Comparison of ENCODE assay signal across 33 cellular contexts in genomic region chr17:38317081-38317480, GRCh38. TPM values are rescaled to one million over a fixed set of nuclear protein-coding genes. Genes with fewer than 3 reads are reported as not detected.
"Had no signal": no experiment of that assay in that cellular context is flagged by ENCODE, and none has a peak within 500 bp of the region (broad histone marks: within the 10 kb centered on the region; RNA-seq: fewer than 3 reads in every experiment).

No MANE protein-coding gene starts in this region.

- H3K9ac ChIP-seq: parathyroid adenoma had no signal

- H3K4me3 Mint-ChIP-seq: activated CD4-positive, alpha-beta memory T cell treated with anti-CD3 and anti-CD28 coated beads for 36 hours; activated CD4-positive, alpha-beta T cell treated with anti-CD3 and anti-CD28 coated beads, Interleukin-2, amount 10 ng/mL, durations not matched to agents 24 days and 14 days; activated naive CD8-positive, alpha-beta T cell treated with anti-CD3 and anti-CD28 coated beads for 36 hours; naive thymus-derived CD4-positive, alpha-beta T cell; stimulated activated naive B cell treated with anti-CD40 and anti-IgM and Interleukin-4, amounts not matched to agents 10 μg/mL and 1 μg/mL and 100 μg/mL, for 72 hours; T-helper 17 cell had no signal

- FAIRE-seq: frontal cortex had no signal

- ATAC-seq: body of pancreas; left cardiac atrium; left ventricle myocardium superior; naive thymus-derived CD4-positive, alpha-beta T cell; stimulated activated naive B cell treated with anti-CD40 and anti-IgM and Interleukin-4, amounts not matched to agents 10 μg/mL and 1 μg/mL and 100 μg/mL, for 72 hours; T-helper 17 cell had no signal

- H3K27ac ChIP-seq: adrenal gland, body of pancreas, coronary artery, esophagus squamous epithelium, parathyroid adenoma, right atrium auricular region, stomach, thyroid gland, upper lobe of left lung, vagina, WERI-Rb-1 had no signal

- H3K79me2 ChIP-seq: parathyroid adenoma had no signal

- H3K4me1 Mint-ChIP-seq: activated naive CD8-positive, alpha-beta T cell treated with anti-CD3 and anti-CD28 coated beads for 36 hours; T-helper 17 cell had no signal

- DNase-seq: activated CD4-positive, alpha-beta memory T cell treated with anti-CD3 and anti-CD28 coated beads for 36 hours; activated CD4-positive, alpha-beta T cell treated with anti-CD3 and anti-CD28 coated beads, Interleukin-2, amount 10 ng/mL, durations not matched to agents 24 days and 14 days; activated CD4-positive, CD25-positive, alpha-beta regulatory T cell treated with anti-CD3 and anti-CD28 coated beads, Interleukin-2, amount 50 U/mL, for 72 hours; activated naive CD4-positive, alpha-beta T cell; activated naive CD8-positive, alpha-beta T cell treated with anti-CD3 and anti-CD28 coated beads for 36 hours; activated T-cell treated with anti-CD3 and anti-CD28 coated beads, Interleukin-2, amount 50 U/mL, for 48 hours; adrenal gland; aorta; body of pancreas; effector memory CD4-positive, alpha-beta T cell; esophagus squamous epithelium; left cardiac atrium; left ventricle myocardium superior; midbrain; naive thymus-derived CD4-positive, alpha-beta T cell; stimulated activated CD4-positive, alpha-beta T cell treated with anti-CD3 and anti-CD28 coated beads, Interleukin-1b, Interleukin-23, amount 100 ng/mL, for 48 hours; stimulated activated naive B cell treated with anti-CD40 and anti-IgM and Interleukin-4, amounts not matched to agents 10 μg/mL and 1 μg/mL and 100 μg/mL, for 72 hours; stomach; T-helper 17 cell; T1000; thyroid gland; upper lobe of left lung; WERI-Rb-1 had no signal

- H3K27me3 ChIP-seq: adrenal gland, body of pancreas, dorsolateral prefrontal cortex, esophagus squamous epithelium, right atrium auricular region, stomach, thyroid gland, upper lobe of left lung, vagina had no signal

- H2AFZ ChIP-seq: parathyroid adenoma had no signal

- H3K4me3 ChIP-seq: adrenal gland, body of pancreas, coronary artery, dorsolateral prefrontal cortex, esophagus squamous epithelium, right atrium auricular region, smooth muscle cell, stomach, thyroid gland, upper lobe of left lung, vagina had no signal

- H3K27me3 Mint-ChIP-seq: activated CD4-positive, alpha-beta memory T cell treated with anti-CD3 and anti-CD28 coated beads for 36 hours; activated CD4-positive, alpha-beta T cell treated with anti-CD3 and anti-CD28 coated beads, Interleukin-2, amount 10 ng/mL, durations not matched to agents 24 days and 14 days; activated naive CD8-positive, alpha-beta T cell treated with anti-CD3 and anti-CD28 coated beads for 36 hours; naive thymus-derived CD4-positive, alpha-beta T cell; stimulated activated naive B cell treated with anti-CD40 and anti-IgM and Interleukin-4, amounts not matched to agents 10 μg/mL and 1 μg/mL and 100 μg/mL, for 72 hours; T-helper 17 cell had no signal

- H3K4me2 ChIP-seq: smooth muscle cell had no signal

- H3K9me3 ChIP-seq: adrenal gland, body of pancreas, esophagus squamous epithelium, right atrium auricular region, stomach, thyroid gland, upper lobe of left lung, vagina had no signal

- H3K4me1 ChIP-seq: adrenal gland, body of pancreas, parathyroid adenoma, right atrium auricular region, stomach, thyroid gland, vagina had no signal

- H3K9me3 Mint-ChIP-seq: activated CD4-positive, alpha-beta memory T cell treated with anti-CD3 and anti-CD28 coated beads for 36 hours; activated CD4-positive, alpha-beta T cell treated with anti-CD3 and anti-CD28 coated beads, Interleukin-2, amount 10 ng/mL, durations not matched to agents 24 days and 14 days; activated naive CD8-positive, alpha-beta T cell treated with anti-CD3 and anti-CD28 coated beads for 36 hours; naive thymus-derived CD4-positive, alpha-beta T cell; stimulated activated naive B cell treated with anti-CD40 and anti-IgM and Interleukin-4, amounts not matched to agents 10 μg/mL and 1 μg/mL and 100 μg/mL, for 72 hours had no signal

- H3K27ac Mint-ChIP-seq: activated CD4-positive, alpha-beta memory T cell treated with anti-CD3 and anti-CD28 coated beads for 36 hours; activated CD4-positive, alpha-beta T cell treated with anti-CD3 and anti-CD28 coated beads, Interleukin-2, amount 10 ng/mL, durations not matched to agents 24 days and 14 days; naive thymus-derived CD4-positive, alpha-beta T cell; T-helper 17 cell had no signal

RNA-seq across cellular contexts. Expression of gene GPR179, which starts 26.7 kb away (rescaled TPM):
- total RNA-seq: activated CD4-positive, alpha-beta T cell treated with anti-CD3 and anti-CD28 coated beads, Interleukin-2, amount 10 ng/mL, durations not matched to agents 24 days and 14 days; aorta; left ventricle myocardium superior; lung microvascular endothelial cell; pulmonary artery endothelial cell; right atrium auricular region; smooth muscle cell; T-helper 17 cell; vagina had no signal
- polyA plus RNA-seq: naive thymus-derived CD4-positive, alpha-beta T cell; neural cell; smooth muscle cell had no signal
